Comparison of ENCODE assay signal across 9 cellular contexts in genomic region chr16:27402569-27402963, GRCh38. TPM values are rescaled to one million over a fixed set of nuclear protein-coding genes. Genes with fewer than 3 reads are reported as not detected.
A peak's percentile ranks its signal among the peaks of the same experiment; 100 is the strongest.
DNase-seq lines count a peak whose midpoint lies in the region; ATAC-seq, FAIRE-seq and TF ChIP-seq lines count a peak whose summit lies in the region.
"Had no signal": no experiment of that assay in that cellular context is flagged by ENCODE, and none has a peak within 500 bp of the region (broad histone marks: within the 10 kb centered on the region; RNA-seq: fewer than 3 reads in every experiment).

No MANE protein-coding gene starts in this region.

- no peak overlapping the region for H4K5ac ChIP-seq in H1 (ENCODE audit: insufficient read length, low read depth, low read length)

- no peak overlapping the region; the same call in 1 of the 2 replicates for H4K8ac ChIP-seq in H1 (ENCODE audit: extremely low read depth, insufficient read depth, low read length)

- no peak overlapping the region for H3K4ac ChIP-seq in H1 (replicated peaks; ENCODE audit: insufficient read length, low read depth, low read length)

- TF ChIP-seq RAD21 in H1 (IDR thresholded peaks at IDR 0.05 in 1 of 2, conservative IDR thresholded peaks at IDR 0.05 in 1 of 2; ENCODE audit: low read depth in 2 of 2, low read length in 2 of 2) = no peak

- no peak overlapping the region for H4K91ac ChIP-seq in H1 (replicated peaks; ENCODE audit: insufficient read length, low read length)

- peak overlapping the region; percentile 100 for H3K4me2 ChIP-seq in OCI-LY3 (ENCODE audit: low read length)
- no peak overlapping the region for H3K4me2 ChIP-seq in H1 (ENCODE audit: insufficient read depth in 1 of 2, low read depth in 2 of 2, low read length in 2 of 2)

- H2BK120ac ChIP-seq in H1 (replicated peaks; ENCODE audit: low read depth, low read length) = no peak overlapping the region

- TF ChIP-seq CTCF in OCI-LY3 (IDR thresholded peaks at IDR 0.05; ENCODE audit: low read depth, low read length) = no peak
- TF ChIP-seq CTCF in H1 (IDR thresholded peaks at IDR 0.05; ENCODE audit: control extremely low read depth in 1 of 3, insufficient read depth in 1 of 3, low read depth in 1 of 3, low read length in 3 of 3) = no peak
- no peak for TF ChIP-seq CTCF in tibial artery (IDR thresholded peaks at IDR 0.05)

- H4K20me1 ChIP-seq in OCI-LY3 (ENCODE audit: insufficient read depth, low read length) (no peaks in the 10 kb centered on the region), H1 (replicated peaks in 1 of 2; ENCODE audit: control insufficient read depth in 1 of 2, insufficient read depth in 2 of 2, low read length in 2 of 2) (no peaks in the 10 kb centered on the region)

- H2BK15ac ChIP-seq in H1 (ENCODE audit: low read length) = peak overlapping the region; percentile 81; the same call in 1 of the 2 replicates

- H3K56ac ChIP-seq in H1 (replicated peaks; ENCODE audit: insufficient read length, low read depth, low read length) = no peak overlapping the region

- H3K27me3 ChIP-seq in OCI-LY3 (ENCODE audit: low read depth, low read length) = no peaks in the 10 kb centered on the region
- no peaks in the 10 kb centered on the region; a peak in 1 of 7 replicates for H3K27me3 ChIP-seq in H1 (replicated peaks in 1 of 4; ENCODE audit: control insufficient read depth in 3 of 4, extremely low read depth in 1 of 4, insufficient read depth in 3 of 4, low read length in 3 of 4)
- peaks cover 0 to 39% of the 10 kb centered on the region in 2 donors for H3K27me3 ChIP-seq in tibial artery

- H3K23ac ChIP-seq in H1 (ENCODE audit: insufficient read length) = no peak overlapping the region

- H3K36me3 ChIP-seq in OCI-LY3 (replicated peaks; ENCODE audit: low read depth, low read length) (peaks cover 43% of the 10 kb centered on the region), H1 (ENCODE audit: control insufficient read depth in 2 of 4, insufficient read depth in 4 of 4, low read length in 3 of 4) (no peaks in the 10 kb centered on the region), tibial artery (no peaks in the 10 kb centered on the region)

- H3K79me2 ChIP-seq in OCI-LY3 (ENCODE audit: low read length) (peaks cover 79% of the 10 kb centered on the region), H1 (ENCODE audit: control insufficient read depth in 1 of 2, insufficient read depth in 2 of 2, low read length in 2 of 2) (no peaks in the 10 kb centered on the region)

- no peak overlapping the region for H2BK20ac ChIP-seq in H1 (ENCODE audit: low read length)

- FAIRE-seq in H1 (lab: Jason Lieb, UNC) = no peak
- FAIRE-seq: bronchial epithelial cell had no signal

- no peak for TF ChIP-seq POLR2A in H1 (IDR thresholded peaks at IDR 0.05; ENCODE audit: control extremely low read depth in 1 of 2, low read depth in 2 of 2, low read length in 2 of 2)

- no peaks in the 10 kb centered on the region for H3K23me2 ChIP-seq in H1 (ENCODE audit: low read depth, low read length)

- H3K4me3 ChIP-seq in GM08714 (ENCODE audit: low read length) (peak overlapping the region; percentile 68), OCI-LY3 (ENCODE audit: low read length) (peak overlapping the region; percentile 96), H1 (ENCODE audit: extremely low read depth in 1 of 4, insufficient read depth in 2 of 4, low read depth in 3 of 4, low read length in 4 of 4) (no peak overlapping the region), skin epidermis (peak overlapping the region; percentile 23 to 42 (median 32)), tibial artery (no peak overlapping the region)

- H3K14ac ChIP-seq in H1 (ENCODE audit: insufficient read length) = no peak overlapping the region

- peak overlapping the region; percentile 98 for H3K27ac ChIP-seq in OCI-LY3 (ENCODE audit: low read length)
- H3K27ac ChIP-seq in H1 (ENCODE audit: low read depth, low read length) = no peak overlapping the region
- peak overlapping the region in 18 of 21 experiments; percentile 0 to 94 (median 60) for H3K27ac ChIP-seq in skin epidermis
- H3K27ac ChIP-seq in tibial artery = no peak overlapping the region

- DNase-seq in H1 (ENCODE audit: low read depth in 1 of 2, low spot score in 2 of 2) (no peak), NCI-H524 (lab: John Stamatoyannopoulos, UW) (no peak), tibial artery (no peak)

- no peak for ATAC-seq in HG03565 (IDR thresholded peaks at IDR 0.05; ENCODE audit: unreplicated experiment)

- CTCF ChIA-PET in H1 (lab: Charles Lee; ENCODE audit: partially characterized antibody) = interaction anchor here (2.8 kb wide), 1 partner anchor 27 kb away, joined by 14 read pairs; no protein-coding TSS in a partner anchor

- H3K79me1 ChIP-seq in H1 (ENCODE audit: low read depth, low read length) = no peaks in the 10 kb centered on the region

- WGBS in H1 (ENCODE audit: extremely low coverage in 1 of 2, insufficient coverage in 1 of 2, insufficient read length in 1 of 2, insufficient replicate concordance in 2 of 2, low coverage in 1 of 2, low lambda C conversion rate in 2 of 2, missing lambda C conversion rate in 1 of 2), 2 experiments = 85% methylated on average over 8 of the region's 8 CpGs; no CpG with 5 or more reads in 1 of the 2 experiments

- H3K9me3 ChIP-seq in OCI-LY3 (ENCODE audit: insufficient read depth, low read length) (no peaks in the 10 kb centered on the region), H1 (ENCODE audit: insufficient read depth in 2 of 2, low read depth in 1 of 2, low read length in 1 of 2) (no peaks in the 10 kb centered on the region), tibial artery (no peaks in the 10 kb centered on the region)

- H3K4me1 ChIP-seq in OCI-LY3 (ENCODE audit: low read length) (peaks cover 81% of the 10 kb centered on the region), H1 (replicated peaks in 1 of 4; ENCODE audit: control insufficient read depth in 3 of 4, insufficient read depth in 4 of 4, low read length in 3 of 4) (peaks cover 0 to 6% (median 4%) of the 10 kb centered on the region in 4 experiments; a peak in 3 of 7 replicates), tibial artery (peaks cover 0 to 18% (median 6%) of the 10 kb centered on the region in 4 donors)

- no peak overlapping the region for H2BK12ac ChIP-seq in H1 (ENCODE audit: low read depth, low read length)

- intact Hi-C loops in tibial artery (cut with DNase I; ENCODE audit: low total_unique reads) = no loop called here

- no peak overlapping the region for H3K18ac ChIP-seq in H1 (ENCODE audit: extremely low read depth, low read length)

- POLR2A ChIA-PET in H1 (lab: Charles Lee; ENCODE audit: partially characterized antibody) = no interaction called here

- peak overlapping the region; percentile 100 for H3K9ac ChIP-seq in OCI-LY3 (ENCODE audit: low read length)
- no peak overlapping the region for H3K9ac ChIP-seq in H1 (replicated peaks in 1 of 4; ENCODE audit: extremely low read depth in 1 of 4, low read depth in 3 of 4, low read length in 3 of 4)

- no peak overlapping the region for H2BK5ac ChIP-seq in H1 (ENCODE audit: low read depth, low read length)

- peak overlapping the region; percentile 59; the same call in 1 of the 2 replicates for H2AK5ac ChIP-seq in H1 (ENCODE audit: low read depth, low read length)

- H2AFZ ChIP-seq in OCI-LY3 (ENCODE audit: low read depth, low read length) = no peak overlapping the region
- no peak overlapping the region for H2AFZ ChIP-seq in H1 (ENCODE audit: low read length)

- no peak for TF ChIP-seq EP300 in H1 (IDR thresholded peaks at IDR 0.05; ENCODE audit: borderline replicate concordance in 1 of 2, low read depth in 2 of 2, low read length in 2 of 2)

TF ChIP-seq in H1, 55 proteins besides CTCF, POLR2A, EP300 and RAD21 (continues in another document):
- no peak for TF ChIP-seq PHF8 (conservative IDR thresholded peaks at IDR 0.05; ENCODE audit: low read depth, low read length)
- no peak for TF ChIP-seq NRF1 (IDR thresholded peaks at IDR 0.05; ENCODE audit: low read depth, low read length)
- TF ChIP-seq CREB1 (IDR thresholded peaks at IDR 0.05) = no peak
- TF ChIP-seq KDM4A (IDR thresholded peaks at IDR 0.05; ENCODE audit: low read depth, low read length, severe bottlenecking) = no peak

RNA-seq across cellular contexts. Expression of gene IL21R, which starts 0.6 kb away (rescaled TPM):
- total RNA-seq in H1 (2021; fragmentation: NEBNext Ultra II Directional; extraction: Animal tissue kit (Norgen Biotek cat#: 25700)) = 0.34 TPM in 2 replicates
- 0.70 and 0.75 TPM in 2 replicates for polyA plus RNA-seq in H1 (2011; rRNA removed)
- polyA plus RNA-seq in H1 (2011; cell fraction: cytosol; rRNA removed) = 0.79 TPM
- polyA plus RNA-seq in H1 (2011; cell fraction: nucleus; rRNA removed) = 0.43 TPM
- 0.29 to 0.58 TPM (median 0.34 TPM) in 4 replicates for polyA plus RNA-seq in H1 (2012, experiment 1 of 2)
- polyA plus RNA-seq in H1 (2012, experiment 2 of 2) = 0.33 TPM
- polyA plus RNA-seq in H1 (2013, experiment 1 of 2) = 0.97 TPM
- polyA plus RNA-seq in H1 (2013, experiment 2 of 2) = 0.96 TPM
- polyA minus RNA-seq in H1 (2011; rRNA and poly(A)+ RNA removed) = 1.1 and 1.9 TPM in 2 replicates
- not detected for polyA minus RNA-seq in H1 (2011; cell fraction: cytosol; rRNA and poly(A)+ RNA removed)
- not detected for polyA minus RNA-seq in H1 (2011; cell fraction: nucleus; rRNA and poly(A)+ RNA removed)
- total RNA-seq: bronchial epithelial cell, Daoy had no signal

Comparison
In these comparisons a context has a peak if more than half of its experiments do, and no peak if none do; other contexts are left out.
1. H3K4me3 ChIP-seq: peak in GM08714 (single experiment), OCI-LY3 (single experiment) and skin epidermis (7 of 7); none in H1 (0 of 4) and tibial artery (0 of 2).
2. H3K27ac ChIP-seq: peak in OCI-LY3 (single experiment) and skin epidermis (18 of 21); none in H1 (single experiment) and tibial artery (0 of 2).